ENCODE assay signal across 9 cellular contexts in the genomic region with DNA sequence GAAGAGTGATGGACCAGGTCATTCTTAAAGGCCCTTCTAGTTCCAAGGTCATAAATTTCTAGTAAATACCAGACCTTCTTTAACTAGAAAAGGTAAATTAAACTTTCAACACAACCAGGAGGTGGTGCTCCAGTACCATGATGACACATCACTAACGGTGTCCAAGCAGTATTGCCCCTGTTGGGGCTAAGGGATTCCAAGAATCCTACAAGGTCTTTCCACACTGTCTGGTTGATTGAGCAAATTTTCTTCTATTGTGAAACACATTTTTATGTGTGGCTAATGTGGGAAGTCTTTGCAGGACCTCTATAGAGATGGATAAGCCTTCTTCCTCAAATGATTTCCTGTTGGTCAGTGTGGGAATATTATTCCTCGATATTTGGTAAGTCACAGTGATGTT.
DNase-seq lines count a peak whose midpoint lies in the region; ATAC-seq and TF ChIP-seq lines count a peak whose summit lies in the region.
"Had no signal": no experiment of that assay in that cellular context is flagged by ENCODE, and none has a peak within 500 bp of the region (broad histone marks: within the 10 kb centered on the region; RNA-seq: fewer than 3 reads in every experiment).

No MANE protein-coding gene starts in this region.

- 32 to 43% methylated on average over 2 of the region's 2 CpGs for WGBS in sigmoid colon, 2 donors

- no peak for TF ChIP-seq EP300 in sigmoid colon (IDR thresholded peaks at IDR 0.05)

- no peaks in the 10 kb centered on the region for H3K27me3 ChIP-seq in sigmoid colon

- no peaks in the 10 kb centered on the region for H3K27me3 Mint-ChIP-seq in nephron progenitor cell (ENCODE audit: low read depth, poor library complexity)

- no peak overlapping the region for H3K4me3 Mint-ChIP-seq in nephron progenitor cell

- DNase-seq in GF-D8 (lab: John Stamatoyannopoulos, UW) = peak; percentile 27
- peak; percentile 63 for DNase-seq in NCI-H748 (lab: John Stamatoyannopoulos, UW; ENCODE audit: unreplicated experiment)
- DNase-seq in epithelial cell of proximal tubule (ENCODE audit: low read depth) = peak; percentile 82
- DNase-seq in nephron progenitor cell = peak; percentile 6
- no peak for DNase-seq in T-helper 9 cell
- DNase-seq in sigmoid colon = no peak
- no peak for DNase-seq in activated CD4-positive, CD25-positive, alpha-beta regulatory T cell treated with anti-CD3 and anti-CD28 coated beads, Interleukin-2, amount 50 U/mL, for 72 hours
- DNase-seq: NCI-H1694 had no signal

- no peaks in the 10 kb centered on the region for H3K36me3 Mint-ChIP-seq in nephron progenitor cell (ENCODE audit: low read depth)

- no peaks in the 10 kb centered on the region for H3K36me3 ChIP-seq in sigmoid colon

- H3K4me3 ChIP-seq in epithelial cell of proximal tubule (ENCODE audit: low read depth, low read length) = no peak overlapping the region
- no peak overlapping the region for H3K4me3 ChIP-seq in sigmoid colon

- TF ChIP-seq POLR2A in sigmoid colon (IDR thresholded peaks at IDR 0.05) = no peak

- H3K27ac ChIP-seq in sigmoid colon = no peak overlapping the region

- TF ChIP-seq CTCF in epithelial cell of proximal tubule (conservative IDR thresholded peaks at IDR 0.05; ENCODE audit: low read depth, low read length) = peak; percentile 69
- TF ChIP-seq CTCF in nephron progenitor cell (IDR thresholded peaks at IDR 0.05) = peak; percentile 36
- no peak for TF ChIP-seq CTCF in sigmoid colon (IDR thresholded peaks at IDR 0.05)

- no peaks in the 10 kb centered on the region for H3K9me3 Mint-ChIP-seq in nephron progenitor cell

- intact Hi-C loops in sigmoid colon (cut with DNase I) = no loop called here

- H3K27ac Mint-ChIP-seq in nephron progenitor cell = no peak overlapping the region

- H3K4me1 ChIP-seq in sigmoid colon = no peaks in the 10 kb centered on the region

- no peaks in the 10 kb centered on the region for H3K9me3 ChIP-seq in sigmoid colon

- no peaks in the 10 kb centered on the region for H3K4me1 Mint-ChIP-seq in nephron progenitor cell

- ATAC-seq in GM18517 (IDR thresholded peaks at IDR 0.05; ENCODE audit: unreplicated experiment) = no peak

Comparison
In these comparisons a context has a peak if more than half of its experiments do, and no peak if none do; other contexts are left out.
1. DNase-seq: peak in GF-D8 (single experiment), NCI-H748 (single experiment), epithelial cell of proximal tubule (single experiment) and nephron progenitor cell (single experiment); none in T-helper 9 cell (single experiment), sigmoid colon (single experiment) and activated CD4-positive, CD25-positive, alpha-beta regulatory T cell treated with anti-CD3 and anti-CD28 coated beads, Interleukin-2, amount 50 U/mL, for 72 hours (single experiment).
2. CTCF ChIP-seq: peak in epithelial cell of proximal tubule (single experiment) and nephron progenitor cell (single experiment); none in sigmoid colon (0 of 4).